10 cellular contexts compared by ENCODE assay signal in the genomic region with DNA sequence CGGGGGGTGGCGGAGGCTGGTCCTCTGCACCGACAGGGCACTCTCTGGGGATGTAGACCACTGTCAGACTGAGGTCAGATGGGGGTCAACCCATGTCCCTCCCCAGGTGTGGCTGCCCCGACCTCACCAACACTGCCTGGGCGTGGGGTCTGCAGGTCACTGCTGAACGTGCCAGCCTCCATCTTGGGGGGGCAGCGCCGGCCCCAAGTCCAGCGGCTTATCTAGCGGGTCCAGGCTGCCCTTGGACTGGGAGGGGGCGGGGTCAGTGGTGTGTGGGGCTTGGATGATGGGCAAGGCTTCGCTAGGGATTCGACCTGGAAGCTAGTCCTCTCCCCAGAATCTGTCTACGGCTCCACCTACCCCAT.
A peak's percentile ranks its signal among the peaks of the same experiment; 100 is the strongest.
DNase-seq lines count a peak whose midpoint lies in the region; ATAC-seq, FAIRE-seq and TF ChIP-seq lines count a peak whose summit lies in the region.
"Had no signal": no experiment of that assay in that cellular context is flagged by ENCODE, and none has a peak within 500 bp of the region (broad histone marks: within the 10 kb centered on the region; RNA-seq: fewer than 3 reads in every experiment).

No MANE protein-coding gene starts in this region.

- FAIRE-seq in urothelium cell line (lab: Jason Lieb, UNC) = no peak

- peaks cover 6% of the 10 kb centered on the region for H3K9me3 Mint-ChIP-seq in chondrocyte (ENCODE audit: low read depth)
- H3K9me3 Mint-ChIP-seq in naive thymus-derived CD4-positive, alpha-beta T cell = no peaks in the 10 kb centered on the region
- H3K9me3 Mint-ChIP-seq: activated CD4-positive, alpha-beta T cell treated with anti-CD3 and anti-CD28 coated beads, Interleukin-2, amount 10 ng/mL, durations not matched to agents 24 days and 14 days; memory B cell had no signal

- peak overlapping the region; percentile 49 for H3K4me3 ChIP-seq in left ventricle myocardium inferior
- H3K4me3 ChIP-seq in naive thymus-derived CD4-positive, alpha-beta T cell (ENCODE audit: low read length) = no peak overlapping the region

- peaks cover 4% of the 10 kb centered on the region for H3K4me1 ChIP-seq in left ventricle myocardium inferior
- no peaks in the 10 kb centered on the region for H3K4me1 ChIP-seq in naive thymus-derived CD4-positive, alpha-beta T cell (ENCODE audit: control insufficient read depth in 2 of 2, insufficient read depth in 2 of 2, low read length in 2 of 2)

- peaks cover 3% of the 10 kb centered on the region for H3K27me3 Mint-ChIP-seq in chondrocyte (ENCODE audit: low read depth)
- no peaks in the 10 kb centered on the region for H3K27me3 Mint-ChIP-seq in naive thymus-derived CD4-positive, alpha-beta T cell
- H3K27me3 Mint-ChIP-seq: memory B cell had no signal

- H3K27ac Mint-ChIP-seq in chondrocyte (ENCODE audit: unreplicated experiment) = no peak overlapping the region
- no peak overlapping the region for H3K27ac Mint-ChIP-seq in naive thymus-derived CD4-positive, alpha-beta T cell
- H3K27ac Mint-ChIP-seq: activated CD4-positive, alpha-beta T cell treated with anti-CD3 and anti-CD28 coated beads, Interleukin-2, amount 10 ng/mL, durations not matched to agents 24 days and 14 days; memory B cell had no signal

- H3K9me3 ChIP-seq in left ventricle myocardium inferior (replicated peaks) = no peaks in the 10 kb centered on the region
- H3K9me3 ChIP-seq in naive thymus-derived CD4-positive, alpha-beta T cell (ENCODE audit: control insufficient read depth in 2 of 3, low read length in 3 of 3) = no peaks in the 10 kb centered on the region

- POLR2A ChIA-PET in naive thymus-derived CD4-positive, alpha-beta T cell (lab: Charles Lee) = no interaction called here

- H3K4me3 Mint-ChIP-seq in chondrocyte (ENCODE audit: unreplicated experiment) = no peak overlapping the region
- H3K4me3 Mint-ChIP-seq in naive thymus-derived CD4-positive, alpha-beta T cell = peak overlapping the region in 6 of 10 donors; percentile 41 to 67 (median 48)
- H3K4me3 Mint-ChIP-seq: activated CD4-positive, alpha-beta T cell treated with anti-CD3 and anti-CD28 coated beads, Interleukin-2, amount 10 ng/mL, durations not matched to agents 24 days and 14 days had no signal

- CTCF ChIA-PET in naive thymus-derived CD4-positive, alpha-beta T cell (lab: Charles Lee) = no interaction called here

- H3K27me3 ChIP-seq in left ventricle myocardium inferior (ENCODE audit: low read depth) = peaks cover 55% of the 10 kb centered on the region
- no peaks in the 10 kb centered on the region for H3K27me3 ChIP-seq in naive thymus-derived CD4-positive, alpha-beta T cell (ENCODE audit: control insufficient read depth in 2 of 2, insufficient read depth in 2 of 2, low read length in 2 of 2)

- no peak for TF ChIP-seq CTCF in left ventricle myocardium inferior (IDR thresholded peaks at IDR 0.05; ENCODE audit: borderline replicate concordance)
- no peak for TF ChIP-seq CTCF in chondrocyte (IDR thresholded peaks at IDR 0.05)

- H3K36me3 ChIP-seq in left ventricle myocardium inferior = no peaks in the 10 kb centered on the region
- no peaks in the 10 kb centered on the region for H3K36me3 ChIP-seq in naive thymus-derived CD4-positive, alpha-beta T cell (ENCODE audit: control insufficient read depth in 2 of 3, insufficient read depth in 3 of 3, low read length in 3 of 3)

- ATAC-seq in Right ventricle myocardium inferior = no peak
- no peak for ATAC-seq in naive thymus-derived CD4-positive, alpha-beta T cell
- ATAC-seq in GM19324 (IDR thresholded peaks at IDR 0.05; ENCODE audit: low FRiP score, unreplicated experiment) = no peak
- ATAC-seq in GM21390 (IDR thresholded peaks at IDR 0.05; ENCODE audit: unreplicated experiment) = no peak

- intact Hi-C loops in left ventricle myocardium inferior (cut with micrococcal nuclease) (no loop called here), Right ventricle myocardium inferior (cut with DNase I) (no loop called here)
- intact Hi-C loops in naive thymus-derived CD4-positive, alpha-beta T cell (cut with micrococcal nuclease) = loop anchor here (1.0 to 5.0 kb wide), 2 partner anchors 137 to 455 kb away; a partner anchor contains a TSS

- no peaks in the 10 kb centered on the region for H3K4me1 Mint-ChIP-seq in chondrocyte (ENCODE audit: low read depth)
- H3K4me1 Mint-ChIP-seq in naive thymus-derived CD4-positive, alpha-beta T cell = no peaks in the 10 kb centered on the region
- H3K4me1 Mint-ChIP-seq: activated CD4-positive, alpha-beta T cell treated with anti-CD3 and anti-CD28 coated beads, Interleukin-2, amount 10 ng/mL, durations not matched to agents 24 days and 14 days; memory B cell had no signal

- H3K27ac ChIP-seq in left ventricle myocardium inferior (replicated peaks) = no peak overlapping the region
- no peak overlapping the region for H3K27ac ChIP-seq in naive thymus-derived CD4-positive, alpha-beta T cell (ENCODE audit: low read depth, low read length)

- no peak for DNase-seq in left ventricle myocardium inferior
- no peak for DNase-seq in Right ventricle myocardium inferior (ENCODE audit: missing footprints)
- DNase-seq in chondrocyte (ENCODE audit: low spot score) = peak; percentile 74
- DNase-seq in naive thymus-derived CD4-positive, alpha-beta T cell = no peak
- DNase-seq in urothelium cell line (ENCODE audit: low spot score) = no peak
- no peak for DNase-seq in NK-92 treated with Interleukin-12 subunit alpha and Interleukin-12 subunit beta, amount 100 ng/mL, for 24 hours (lab: John Stamatoyannopoulos, UW)

- H3K36me3 Mint-ChIP-seq in chondrocyte (ENCODE audit: low read depth) = no peaks in the 10 kb centered on the region
- no peaks in the 10 kb centered on the region for H3K36me3 Mint-ChIP-seq in naive thymus-derived CD4-positive, alpha-beta T cell
- H3K36me3 Mint-ChIP-seq: memory B cell had no signal

Comparison
In these comparisons a context has a peak if more than half of its experiments do, and no peak if none do; other contexts are left out.
1. intact Hi-C loops: an anchor here in naive thymus-derived CD4-positive, alpha-beta T cell (1.0 to 5.0 kb wide); none called in left ventricle myocardium inferior and Right ventricle myocardium inferior.